ENCODE assay signal across 1 cellular context in the genomic region with DNA sequence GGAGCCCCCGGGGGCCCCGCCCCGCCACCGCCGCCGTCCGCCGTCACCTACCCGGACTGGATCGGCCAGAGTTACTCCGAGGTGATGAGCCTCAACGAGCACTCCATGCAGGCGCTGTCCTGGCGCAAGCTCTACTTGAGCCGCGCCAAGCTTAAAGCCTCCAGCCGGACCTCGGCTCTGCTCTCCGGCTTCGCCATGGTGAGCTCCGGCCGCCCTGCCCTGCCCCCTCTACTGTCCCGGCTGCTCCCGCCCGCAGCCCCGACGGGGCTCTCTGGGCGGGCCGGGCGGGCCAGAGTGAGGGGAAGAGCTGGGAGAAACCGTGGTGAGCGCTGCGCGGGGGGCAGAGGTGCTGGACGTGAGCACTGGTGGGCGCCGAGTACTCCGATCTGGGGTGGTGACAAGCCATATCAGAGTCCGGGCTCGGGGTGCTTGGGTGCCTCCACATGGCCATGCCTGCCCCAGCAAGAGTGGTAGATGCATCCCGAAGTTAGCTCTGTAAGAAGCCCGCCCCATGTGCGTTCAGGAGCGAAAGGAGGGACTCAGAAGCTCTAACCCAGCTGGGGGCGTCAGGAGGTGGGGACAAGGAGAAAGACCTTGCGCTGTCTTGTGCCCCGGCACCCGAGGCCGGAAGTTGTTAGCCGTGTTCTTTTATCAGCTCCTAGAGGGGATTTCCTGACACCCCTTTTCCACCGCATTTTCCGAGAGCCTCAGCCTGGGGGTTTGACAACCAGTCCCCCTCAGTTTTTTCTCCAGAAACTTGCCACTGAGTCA.
TF ChIP-seq lines count a peak whose summit lies in the region.

No MANE protein-coding gene starts in this region.

TF ChIP-seq in HepG2, 621 proteins besides CTCF, POLR2A, EP300 and RAD21 (continued from another document and continues in another):
- TF ChIP-seq, protein P1, sequence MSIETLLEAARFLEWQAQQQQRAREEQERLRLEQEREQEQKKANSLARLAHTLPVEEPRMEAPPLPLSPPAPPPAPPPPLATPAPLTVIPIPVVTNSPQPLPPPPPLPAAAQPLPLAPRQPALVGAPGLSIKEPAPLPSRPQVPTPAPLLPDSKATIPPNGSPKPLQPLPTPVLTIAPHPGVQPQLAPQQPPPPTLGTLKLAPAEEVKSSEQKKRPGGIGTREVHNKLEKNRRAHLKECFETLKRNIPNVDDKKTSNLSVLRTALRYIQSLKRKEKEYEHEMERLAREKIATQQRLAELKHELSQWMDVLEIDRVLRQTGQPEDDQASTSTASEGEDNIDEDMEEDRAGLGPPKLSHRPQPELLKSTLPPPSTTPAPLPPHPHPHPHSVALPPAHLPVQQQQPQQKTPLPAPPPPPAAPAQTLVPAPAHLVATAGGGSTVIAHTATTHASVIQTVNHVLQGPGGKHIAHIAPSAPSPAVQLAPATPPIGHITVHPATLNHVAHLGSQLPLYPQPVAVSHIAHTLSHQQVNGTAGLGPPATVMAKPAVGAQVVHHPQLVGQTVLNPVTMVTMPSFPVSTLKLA (IDR thresholded peaks at IDR 0.05): no peak
- TF ChIP-seq ZNF230 (CRISPR knock-in tag; IDR thresholded peaks at IDR 0.05): no peak
- peak; percentile 38; the same call in 1 of the 2 replicates for TF ChIP-seq ZNF572 (CRISPR knock-in tag; IDR thresholded peaks at IDR 0.05)
- TF ChIP-seq, protein P2, sequence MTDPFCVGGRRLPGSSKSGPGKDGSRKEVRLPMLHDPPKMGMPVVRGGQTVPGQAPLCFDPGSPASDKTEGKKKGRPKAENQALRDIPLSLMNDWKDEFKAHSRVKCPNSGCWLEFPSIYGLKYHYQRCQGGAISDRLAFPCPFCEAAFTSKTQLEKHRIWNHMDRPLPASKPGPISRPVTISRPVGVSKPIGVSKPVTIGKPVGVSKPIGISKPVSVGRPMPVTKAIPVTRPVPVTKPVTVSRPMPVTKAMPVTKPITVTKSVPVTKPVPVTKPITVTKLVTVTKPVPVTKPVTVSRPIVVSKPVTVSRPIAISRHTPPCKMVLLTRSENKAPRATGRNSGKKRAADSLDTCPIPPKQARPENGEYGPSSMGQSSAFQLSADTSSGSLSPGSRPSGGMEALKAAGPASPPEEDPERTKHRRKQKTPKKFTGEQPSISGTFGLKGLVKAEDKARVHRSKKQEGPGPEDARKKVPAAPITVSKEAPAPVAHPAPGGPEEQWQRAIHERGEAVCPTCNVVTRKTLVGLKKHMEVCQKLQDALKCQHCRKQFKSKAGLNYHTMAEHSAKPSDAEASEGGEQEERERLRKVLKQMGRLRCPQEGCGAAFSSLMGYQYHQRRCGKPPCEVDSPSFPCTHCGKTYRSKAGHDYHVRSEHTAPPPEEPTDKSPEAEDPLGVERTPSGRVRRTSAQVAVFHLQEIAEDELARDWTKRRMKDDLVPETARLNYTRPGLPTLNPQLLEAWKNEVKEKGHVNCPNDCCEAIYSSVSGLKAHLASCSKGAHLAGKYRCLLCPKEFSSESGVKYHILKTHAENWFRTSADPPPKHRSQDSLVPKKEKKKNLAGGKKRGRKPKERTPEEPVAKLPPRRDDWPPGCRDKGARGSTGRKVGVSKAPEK (CRISPR knock-in tag; IDR thresholded peaks at IDR 0.05; ENCODE audit: borderline replicate concordance): no peak
- no peak for TF ChIP-seq NAIF1 (CRISPR knock-in tag; IDR thresholded peaks at IDR 0.05; ENCODE audit: borderline replicate concordance)
- TF ChIP-seq RNF2 (conservative IDR thresholded peaks at IDR 0.05; ENCODE audit: low read depth): no peak
- no peak for TF ChIP-seq ZNF260 (CRISPR knock-in tag; IDR thresholded peaks at IDR 0.05; ENCODE audit: borderline replicate concordance, low read depth)
- TF ChIP-seq ZNF891 (CRISPR knock-in tag; IDR thresholded peaks at IDR 0.05): no peak
- TF ChIP-seq SIX1 (CRISPR knock-in tag; IDR thresholded peaks at IDR 0.05; ENCODE audit: borderline replicate concordance): no peak
- TF ChIP-seq ZNF30 (CRISPR knock-in tag; IDR thresholded peaks at IDR 0.05): 0 out of 2 replicates have a peak, but pooled peaks have one; percentile 38
- no peak for TF ChIP-seq RFX5 (IDR thresholded peaks at IDR 0.05; ENCODE audit: low read depth, low read length)
- peak; percentile 59; the same call in 1 of the 2 replicates for TF ChIP-seq ZNF605 (CRISPR knock-in tag; IDR thresholded peaks at IDR 0.05)
- no peak for TF ChIP-seq NR2F6 (IDR thresholded peaks at IDR 0.05)
- TF ChIP-seq NR2F6 (CRISPR knock-in tag; IDR thresholded peaks at IDR 0.05): no peak
- TF ChIP-seq, protein P3, sequence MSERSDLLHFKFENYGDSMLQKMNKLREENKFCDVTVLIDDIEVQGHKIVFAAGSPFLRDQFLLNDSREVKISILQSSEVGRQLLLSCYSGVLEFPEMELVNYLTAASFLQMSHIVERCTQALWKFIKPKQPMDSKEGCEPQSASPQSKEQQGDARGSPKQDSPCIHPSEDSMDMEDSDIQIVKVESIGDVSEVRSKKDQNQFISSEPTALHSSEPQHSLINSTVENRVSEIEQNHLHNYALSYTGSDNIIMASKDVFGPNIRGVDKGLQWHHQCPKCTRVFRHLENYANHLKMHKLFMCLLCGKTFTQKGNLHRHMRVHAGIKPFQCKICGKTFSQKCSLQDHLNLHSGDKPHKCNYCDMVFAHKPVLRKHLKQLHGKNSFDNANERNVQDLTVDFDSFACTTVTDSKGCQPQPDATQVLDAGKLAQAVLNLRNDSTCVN (CRISPR knock-in tag; IDR thresholded peaks at IDR 0.05; ENCODE audit: borderline replicate concordance): no peak
- TF ChIP-seq, protein P4, sequence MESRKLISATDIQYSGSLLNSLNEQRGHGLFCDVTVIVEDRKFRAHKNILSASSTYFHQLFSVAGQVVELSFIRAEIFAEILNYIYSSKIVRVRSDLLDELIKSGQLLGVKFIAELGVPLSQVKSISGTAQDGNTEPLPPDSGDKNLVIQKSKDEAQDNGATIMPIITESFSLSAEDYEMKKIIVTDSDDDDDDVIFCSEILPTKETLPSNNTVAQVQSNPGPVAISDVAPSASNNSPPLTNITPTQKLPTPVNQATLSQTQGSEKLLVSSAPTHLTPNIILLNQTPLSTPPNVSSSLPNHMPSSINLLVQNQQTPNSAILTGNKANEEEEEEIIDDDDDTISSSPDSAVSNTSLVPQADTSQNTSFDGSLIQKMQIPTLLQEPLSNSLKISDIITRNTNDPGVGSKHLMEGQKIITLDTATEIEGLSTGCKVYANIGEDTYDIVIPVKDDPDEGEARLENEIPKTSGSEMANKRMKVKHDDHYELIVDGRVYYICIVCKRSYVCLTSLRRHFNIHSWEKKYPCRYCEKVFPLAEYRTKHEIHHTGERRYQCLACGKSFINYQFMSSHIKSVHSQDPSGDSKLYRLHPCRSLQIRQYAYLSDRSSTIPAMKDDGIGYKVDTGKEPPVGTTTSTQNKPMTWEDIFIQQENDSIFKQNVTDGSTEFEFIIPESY (CRISPR knock-in tag; IDR thresholded peaks at IDR 0.05): no peak
- no peak for TF ChIP-seq CAMTA2 (CRISPR knock-in tag; IDR thresholded peaks at IDR 0.05; ENCODE audit: borderline replicate concordance)
- no peak for TF ChIP-seq PAWR (CRISPR knock-in tag; IDR thresholded peaks at IDR 0.05; ENCODE audit: borderline replicate concordance)
- no peak for TF ChIP-seq DNMT3B (CRISPR knock-in tag; conservative IDR thresholded peaks at IDR 0.05)
- peak; percentile 64 for TF ChIP-seq ZNF781 (CRISPR knock-in tag; IDR thresholded peaks at IDR 0.05; ENCODE audit: borderline replicate concordance, not compliant biosample characterization)
- TF ChIP-seq POLR2G (IDR thresholded peaks at IDR 0.05; ENCODE audit: low read depth, low read length): no peak
- no peak for TF ChIP-seq ZFP62 (CRISPR knock-in tag; IDR thresholded peaks at IDR 0.05)
- TF ChIP-seq SALL1 (CRISPR knock-in tag; IDR thresholded peaks at IDR 0.05): no peak
- TF ChIP-seq SP4 (CRISPR knock-in tag; IDR thresholded peaks at IDR 0.05): no peak
- TF ChIP-seq, protein P5, sequence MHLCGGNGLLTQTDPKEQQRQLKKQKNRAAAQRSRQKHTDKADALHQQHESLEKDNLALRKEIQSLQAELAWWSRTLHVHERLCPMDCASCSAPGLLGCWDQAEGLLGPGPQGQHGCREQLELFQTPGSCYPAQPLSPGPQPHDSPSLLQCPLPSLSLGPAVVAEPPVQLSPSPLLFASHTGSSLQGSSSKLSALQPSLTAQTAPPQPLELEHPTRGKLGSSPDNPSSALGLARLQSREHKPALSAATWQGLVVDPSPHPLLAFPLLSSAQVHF (CRISPR knock-in tag; IDR thresholded peaks at IDR 0.05): no peak
- TF ChIP-seq ZNF234 (CRISPR knock-in tag; conservative IDR thresholded peaks at IDR 0.05): no peak
- TF ChIP-seq, protein P6, sequence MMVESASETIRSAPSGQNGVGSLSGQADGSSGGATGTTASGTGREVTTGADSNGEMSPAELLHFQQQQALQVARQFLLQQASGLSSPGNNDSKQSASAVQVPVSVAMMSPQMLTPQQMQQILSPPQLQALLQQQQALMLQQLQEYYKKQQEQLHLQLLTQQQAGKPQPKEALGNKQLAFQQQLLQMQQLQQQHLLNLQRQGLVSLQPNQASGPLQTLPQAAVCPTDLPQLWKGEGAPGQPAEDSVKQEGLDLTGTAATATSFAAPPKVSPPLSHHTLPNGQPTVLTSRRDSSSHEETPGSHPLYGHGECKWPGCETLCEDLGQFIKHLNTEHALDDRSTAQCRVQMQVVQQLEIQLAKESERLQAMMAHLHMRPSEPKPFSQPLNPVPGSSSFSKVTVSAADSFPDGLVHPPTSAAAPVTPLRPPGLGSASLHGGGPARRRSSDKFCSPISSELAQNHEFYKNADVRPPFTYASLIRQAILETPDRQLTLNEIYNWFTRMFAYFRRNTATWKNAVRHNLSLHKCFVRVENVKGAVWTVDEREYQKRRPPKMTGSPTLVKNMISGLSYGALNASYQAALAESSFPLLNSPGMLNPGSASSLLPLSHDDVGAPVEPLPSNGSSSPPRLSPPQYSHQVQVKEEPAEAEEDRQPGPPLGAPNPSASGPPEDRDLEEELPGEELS (CRISPR knock-in tag; IDR thresholded peaks at IDR 0.05): no peak
- TF ChIP-seq, protein P7, sequence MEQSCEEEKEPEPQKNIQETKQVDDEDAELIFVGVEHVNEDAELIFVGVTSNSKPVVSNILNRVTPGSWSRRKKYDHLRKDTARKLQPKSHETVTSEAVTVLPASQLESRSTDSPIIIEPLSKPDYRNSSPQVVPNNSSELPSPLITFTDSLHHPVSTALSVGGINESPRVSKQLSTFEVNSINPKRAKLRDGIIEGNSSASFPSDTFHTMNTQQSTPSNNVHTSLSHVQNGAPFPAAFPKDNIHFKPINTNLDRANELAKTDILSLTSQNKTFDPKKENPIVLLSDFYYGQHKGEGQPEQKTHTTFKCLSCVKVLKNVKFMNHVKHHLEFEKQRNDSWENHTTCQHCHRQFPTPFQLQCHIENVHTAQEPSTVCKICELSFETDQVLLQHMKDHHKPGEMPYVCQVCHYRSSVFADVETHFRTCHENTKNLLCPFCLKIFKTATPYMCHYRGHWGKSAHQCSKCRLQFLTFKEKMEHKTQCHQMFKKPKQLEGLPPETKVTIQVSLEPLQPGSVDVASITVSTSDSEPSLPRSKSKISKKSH (CRISPR knock-in tag; IDR thresholded peaks at IDR 0.05; ENCODE audit: borderline replicate concordance): 0 out of 2 replicates have a peak, but pooled peaks have one; percentile 27
- TF ChIP-seq, protein P8, sequence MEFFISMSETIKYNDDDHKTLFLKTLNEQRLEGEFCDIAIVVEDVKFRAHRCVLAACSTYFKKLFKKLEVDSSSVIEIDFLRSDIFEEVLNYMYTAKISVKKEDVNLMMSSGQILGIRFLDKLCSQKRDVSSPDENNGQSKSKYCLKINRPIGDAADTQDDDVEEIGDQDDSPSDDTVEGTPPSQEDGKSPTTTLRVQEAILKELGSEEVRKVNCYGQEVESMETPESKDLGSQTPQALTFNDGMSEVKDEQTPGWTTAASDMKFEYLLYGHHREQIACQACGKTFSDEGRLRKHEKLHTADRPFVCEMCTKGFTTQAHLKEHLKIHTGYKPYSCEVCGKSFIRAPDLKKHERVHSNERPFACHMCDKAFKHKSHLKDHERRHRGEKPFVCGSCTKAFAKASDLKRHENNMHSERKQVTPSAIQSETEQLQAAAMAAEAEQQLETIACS (CRISPR knock-in tag; IDR thresholded peaks at IDR 0.05): no peak
- TF ChIP-seq, protein P9, sequence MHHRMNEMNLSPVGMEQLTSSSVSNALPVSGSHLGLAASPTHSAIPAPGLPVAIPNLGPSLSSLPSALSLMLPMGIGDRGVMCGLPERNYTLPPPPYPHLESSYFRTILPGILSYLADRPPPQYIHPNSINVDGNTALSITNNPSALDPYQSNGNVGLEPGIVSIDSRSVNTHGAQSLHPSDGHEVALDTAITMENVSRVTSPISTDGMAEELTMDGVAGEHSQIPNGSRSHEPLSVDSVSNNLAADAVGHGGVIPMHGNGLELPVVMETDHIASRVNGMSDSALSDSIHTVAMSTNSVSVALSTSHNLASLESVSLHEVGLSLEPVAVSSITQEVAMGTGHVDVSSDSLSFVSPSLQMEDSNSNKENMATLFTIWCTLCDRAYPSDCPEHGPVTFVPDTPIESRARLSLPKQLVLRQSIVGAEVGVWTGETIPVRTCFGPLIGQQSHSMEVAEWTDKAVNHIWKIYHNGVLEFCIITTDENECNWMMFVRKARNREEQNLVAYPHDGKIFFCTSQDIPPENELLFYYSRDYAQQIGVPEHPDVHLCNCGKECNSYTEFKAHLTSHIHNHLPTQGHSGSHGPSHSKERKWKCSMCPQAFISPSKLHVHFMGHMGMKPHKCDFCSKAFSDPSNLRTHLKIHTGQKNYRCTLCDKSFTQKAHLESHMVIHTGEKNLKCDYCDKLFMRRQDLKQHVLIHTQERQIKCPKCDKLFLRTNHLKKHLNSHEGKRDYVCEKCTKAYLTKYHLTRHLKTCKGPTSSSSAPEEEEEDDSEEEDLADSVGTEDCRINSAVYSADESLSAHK (CRISPR knock-in tag; IDR thresholded peaks at IDR 0.05; ENCODE audit: borderline replicate concordance): no peak
- TF ChIP-seq, protein P10, sequence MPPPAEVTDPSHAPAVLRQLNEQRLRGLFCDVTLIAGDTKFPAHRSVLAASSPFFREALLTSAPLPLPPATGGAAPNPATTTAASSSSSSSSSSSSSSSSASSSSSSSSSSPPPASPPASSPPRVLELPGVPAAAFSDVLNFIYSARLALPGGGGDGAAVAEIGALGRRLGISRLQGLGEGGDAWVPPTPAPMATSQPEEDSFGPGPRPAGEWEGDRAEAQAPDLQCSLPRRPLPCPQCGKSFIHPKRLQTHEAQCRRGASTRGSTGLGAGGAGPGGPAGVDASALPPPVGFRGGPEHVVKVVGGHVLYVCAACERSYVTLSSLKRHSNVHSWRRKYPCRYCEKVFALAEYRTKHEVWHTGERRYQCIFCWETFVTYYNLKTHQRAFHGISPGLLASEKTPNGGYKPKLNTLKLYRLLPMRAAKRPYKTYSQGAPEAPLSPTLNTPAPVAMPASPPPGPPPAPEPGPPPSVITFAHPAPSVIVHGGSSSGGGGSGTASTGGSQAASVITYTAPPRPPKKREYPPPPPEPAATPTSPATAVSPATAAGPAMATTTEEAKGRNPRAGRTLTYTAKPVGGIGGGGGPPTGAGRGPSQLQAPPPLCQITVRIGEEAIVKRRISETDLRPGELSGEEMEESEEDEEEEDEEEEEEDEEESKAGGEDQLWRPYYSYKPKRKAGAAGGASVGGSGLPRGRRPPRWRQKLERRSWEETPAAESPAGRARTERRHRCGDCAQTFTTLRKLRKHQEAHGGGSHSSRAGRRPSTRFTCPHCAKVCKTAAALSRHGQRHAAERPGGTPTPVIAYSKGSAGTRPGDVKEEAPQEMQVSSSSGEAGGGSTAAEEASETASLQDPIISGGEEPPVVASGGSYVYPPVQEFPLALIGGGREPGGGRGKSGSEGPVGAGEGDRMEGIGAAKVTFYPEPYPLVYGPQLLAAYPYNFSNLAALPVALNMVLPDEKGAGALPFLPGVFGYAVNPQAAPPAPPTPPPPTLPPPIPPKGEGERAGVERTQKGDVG (CRISPR knock-in tag; IDR thresholded peaks at IDR 0.05; ENCODE audit: borderline replicate concordance): no peak
- no peak for TF ChIP-seq HHEX (CRISPR knock-in tag; IDR thresholded peaks at IDR 0.05)
